14 cellular contexts compared by ENCODE assay signal in the genomic region with DNA sequence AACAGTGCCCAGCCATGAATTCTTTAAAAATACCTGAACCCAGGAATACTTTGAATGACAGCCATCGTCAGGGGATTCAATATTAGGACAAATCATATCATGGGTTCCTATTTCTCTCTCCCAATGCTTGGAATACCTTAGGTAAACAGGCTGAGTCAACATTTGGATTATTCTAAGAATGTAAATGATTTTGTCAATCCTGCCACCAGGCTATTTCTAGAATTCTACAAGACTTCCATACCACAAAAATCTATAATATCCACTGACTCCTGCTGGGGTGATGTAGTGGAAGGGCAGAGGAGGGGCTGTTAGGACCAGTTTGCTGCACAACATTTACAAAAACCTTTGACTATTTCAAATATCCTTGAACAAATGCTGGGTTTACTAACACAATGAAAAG.
DNase-seq lines count a peak whose midpoint lies in the region; ATAC-seq and TF ChIP-seq lines count a peak whose summit lies in the region.
"Had no signal": no experiment of that assay in that cellular context is flagged by ENCODE, and none has a peak within 500 bp of the region (broad histone marks: within the 10 kb centered on the region; RNA-seq: fewer than 3 reads in every experiment).

No MANE protein-coding gene starts in this region.

- peak; percentile 88 for DNase-seq in AG10803 (ENCODE audit: low read depth)
- DNase-seq in SJSA1 (ENCODE audit: low read depth in 1 of 2, low spot score in 2 of 2) = peak in 1 of 2 experiments; percentile 76
- DNase-seq in iris pigment epithelial cell (ENCODE audit: low read depth) = peak; percentile 74
- no peak for DNase-seq in iPS-NIHi7 (ENCODE audit: extremely low spot score)
- no peak for DNase-seq in immature natural killer cell
- DNase-seq in substantia nigra (lab: John Stamatoyannopoulos, UW) = no peak
- DNase-seq: cortex of kidney, NCI-H1436 treated with DMSO at 0.1 percent for 48 hours, NCI-H82, SHP77 treated with DMSO at 0.1 percent for 48 hours had no signal

- peaks cover 0 to 2% (median 0%) of the 10 kb centered on the region in 6 donors for H3K9me3 Mint-ChIP-seq in immature natural killer cell

- peaks cover 6 to 25% of the 10 kb centered on the region in 2 donors for H3K4me1 Mint-ChIP-seq in immature natural killer cell
- H3K4me1 Mint-ChIP-seq: activated naive CD4-positive, alpha-beta T cell treated with anti-CD3 and anti-CD28 coated beads, Interleukin-2, amount 50 U/mL, for 24 hours had no signal

- peaks cover 0 to 8% (median 5%) of the 10 kb centered on the region in 3 donors for H3K36me3 Mint-ChIP-seq in immature natural killer cell

- no peak overlapping the region for H3K27ac Mint-ChIP-seq in immature natural killer cell
- H3K27ac Mint-ChIP-seq: activated naive CD4-positive, alpha-beta T cell treated with anti-CD3 and anti-CD28 coated beads, Interleukin-2, amount 50 U/mL, for 24 hours had no signal

- H3K9me3 ChIP-seq in SJSA1 (replicated peaks) = no peaks in the 10 kb centered on the region

- H3K4me3 ChIP-seq in AG10803 (ENCODE audit: low read length) (no peak overlapping the region), SJSA1 (no peak overlapping the region), skin epidermis (no peak overlapping the region)

- TF ChIP-seq CTCF in AG10803 (conservative IDR thresholded peaks at IDR 0.05; ENCODE audit: low read length) = peak; percentile 10

- H3K36me3 ChIP-seq in SJSA1 = peaks cover 37% of the 10 kb centered on the region

- no peak overlapping the region for H3K4me3 Mint-ChIP-seq in immature natural killer cell
- H3K4me3 Mint-ChIP-seq: activated naive CD4-positive, alpha-beta T cell treated with anti-CD3 and anti-CD28 coated beads, Interleukin-2, amount 50 U/mL, for 24 hours had no signal

- H3K4me1 ChIP-seq in SJSA1 (replicated peaks) = peaks cover 67% of the 10 kb centered on the region

- H3K27ac ChIP-seq in SJSA1 (peak overlapping the region; percentile 55), skin epidermis (peak overlapping the region in 16 of 21 experiments; percentile 7 to 85 (median 66)), substantia nigra (ENCODE audit: low read depth, low read length, poor library complexity, severe bottlenecking) (no peak overlapping the region)
- H3K27ac ChIP-seq: C4-2B had no signal

- peaks cover 0 to 2% (median 0%) of the 10 kb centered on the region in 3 donors for H3K27me3 Mint-ChIP-seq in immature natural killer cell (ENCODE audit: low read depth in 3 of 3)

- no peaks in the 10 kb centered on the region for H3K27me3 ChIP-seq in SJSA1 (replicated peaks)

- no peak for ATAC-seq in GM21515 (IDR thresholded peaks at IDR 0.05; ENCODE audit: unreplicated experiment)

Comparison
In these comparisons a context has a peak if more than half of its experiments do, and no peak if none do; other contexts are left out.
1. DNase-seq: peak in AG10803 (single experiment) and iris pigment epithelial cell (single experiment); none in iPS-NIHi7 (single experiment), immature natural killer cell (0 of 3) and substantia nigra (0 of 49).